Comparison of ENCODE assay signal across 22 cellular contexts in the genomic region with DNA sequence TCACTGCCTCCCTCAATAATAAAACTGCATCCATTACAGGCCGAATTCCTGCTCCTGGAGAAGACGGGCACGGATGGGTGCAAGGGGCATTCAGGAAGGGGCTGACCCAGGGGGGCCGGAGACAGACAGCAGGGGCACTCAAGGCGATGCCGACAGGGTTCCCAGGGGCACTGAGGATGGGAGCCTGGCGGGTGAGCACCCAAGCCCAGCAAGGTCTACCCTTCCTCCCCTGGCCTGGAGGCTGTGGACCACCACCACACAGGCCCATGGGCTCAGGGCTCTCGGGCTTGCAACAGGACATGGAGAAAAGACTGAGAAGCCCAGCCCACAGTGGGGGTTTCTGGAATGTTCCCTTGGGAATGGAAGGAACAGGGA.
DNase-seq lines count a peak whose midpoint lies in the region; ATAC-seq, FAIRE-seq and TF ChIP-seq lines count a peak whose summit lies in the region.
"Had no signal": no experiment of that assay in that cellular context is flagged by ENCODE, and none has a peak within 500 bp of the region (broad histone marks: within the 10 kb centered on the region; RNA-seq: fewer than 3 reads in every experiment).

No MANE protein-coding gene starts in this region.

- no peak overlapping the region for H3K4ac ChIP-seq in neuronal stem cell (ENCODE audit: low read length)
- no peak overlapping the region for H3K4ac ChIP-seq in H9 (ENCODE audit: low read depth, low read length)

- no TSS peak for BruUV-seq in HepG2 (replicated peaks; lab: Mats Ljungman, UMichigan)

- TF ChIP-seq POLR2A in HepG2 (IDR thresholded peaks at IDR 0.05; ENCODE audit: insufficient read depth in 1 of 2, low read depth in 2 of 2, low read length in 2 of 2) (no peak), right lobe of liver (IDR thresholded peaks at IDR 0.05) (no peak)

- no peak overlapping the region for H2BK12ac ChIP-seq in neuronal stem cell (ENCODE audit: low read length)
- H2BK12ac ChIP-seq in H9 (ENCODE audit: insufficient read length, low read depth, low read length), result no peak overlapping the region

- H2BK120ac ChIP-seq in neuronal stem cell (ENCODE audit: low read depth, low read length), result no peak overlapping the region
- H2BK120ac ChIP-seq in H9 (ENCODE audit: low read depth, low read length, poor library complexity, severe bottlenecking), result no peak overlapping the region

- TF ChIP-seq CTCF in HepG2 (CRISPR knock-in tag; IDR thresholded peaks at IDR 0.05) (0 out of 2 replicates have a peak, but pooled peaks have one; percentile 2), right lobe of liver (IDR thresholded peaks at IDR 0.05) (no peak), chondrocyte (IDR thresholded peaks at IDR 0.05) (no peak), upper lobe of right lung (IDR thresholded peaks at IDR 0.05) (no peak), BE2C (IDR thresholded peaks at IDR 0.05; ENCODE audit: low read depth, low read length) (no peak), H9 (conservative IDR thresholded peaks at IDR 0.05) (no peak)

- H3K23me2 ChIP-seq in H9 (ENCODE audit: insufficient read length, low read depth, low read length, poor library complexity, severe bottlenecking), result no peaks in the 10 kb centered on the region

- WGBS in HepG2 (ENCODE audit: low lambda C conversion rate), result 54% methylated on average over 8 of the region's 8 CpGs
- WGBS in right lobe of liver (ENCODE audit: insufficient coverage, low coverage, low lambda C conversion rate, missing lambda C conversion rate), result 80% methylated on average over 1 of the region's 8 CpGs
- no CpG with 5 or more reads among the region's 8 CpGs for WGBS in neuronal stem cell (ENCODE audit: extremely low coverage in 2 of 2, insufficient read length in 2 of 2, insufficient replicate concordance in 1 of 2), 2 donors
- WGBS in H9 (ENCODE audit: extremely low coverage, insufficient read length, low lambda C conversion rate), result no CpG with 5 or more reads among the region's 8 CpGs

- H3K4me2 ChIP-seq in HepG2 (ENCODE audit: low read depth, low read length), result no peak overlapping the region
- H3K4me2 ChIP-seq in neuronal stem cell (ENCODE audit: insufficient read depth, low read length, poor library complexity, severe bottlenecking), result no peak overlapping the region
- H3K4me2 ChIP-seq in H9 (ENCODE audit: insufficient read depth, insufficient read length, low read length), result no peak overlapping the region
- H3K4me2 ChIP-seq: BLaER1 treated with 17β-estradiol and CSF1 and Interleukin-3, amounts not matched to agents 10 nM and 100 nM had no signal

- POLR2A ChIA-PET in HepG2 (lab: Yijun Ruan, JAX), result no interaction called here

- no peak overlapping the region for H4K5ac ChIP-seq in H9 (ENCODE audit: insufficient read length, low read depth, low read length)

- H2AK5ac ChIP-seq in neuronal stem cell (ENCODE audit: low read depth, low read length), result no peak overlapping the region
- no peak overlapping the region for H2AK5ac ChIP-seq in H9 (ENCODE audit: insufficient read length, low read length)

- H3K27ac Mint-ChIP-seq in chondrocyte (ENCODE audit: unreplicated experiment) (no peak overlapping the region), H9 (no peak overlapping the region)
- no peak overlapping the region for H3K27ac Mint-ChIP-seq in activated T-helper 2 cell treated with anti-CD3 and anti-CD28 coated beads, Interferon-gamma antibody, Interleukin-2, Interleukin-4, amounts not matched to agents 10 μg/mL and 5 μg/mL and 100 μg/mL, durations not matched to agents 14 hours and 24 hours and 36 hours
- H3K27ac Mint-ChIP-seq: CD4-positive, alpha-beta T cell; CD8-positive, alpha-beta T cell had no signal

- H3T11ph ChIP-seq in H9 (ENCODE audit: low read length), result no peak overlapping the region

- peaks cover 2% of the 10 kb centered on the region for H3K79me1 ChIP-seq in neuronal stem cell (ENCODE audit: low read depth, low read length)
- no peaks in the 10 kb centered on the region for H3K79me1 ChIP-seq in H9 (ENCODE audit: insufficient read depth, low read depth, low read length, poor library complexity, severe bottlenecking)

- H2BK15ac ChIP-seq in neuronal stem cell (ENCODE audit: low read length) (no peak overlapping the region), H9 (ENCODE audit: low read depth, low read length) (no peak overlapping the region)

- CTCF ChIA-PET in HepG2 (lab: Yijun Ruan, JAX; ENCODE audit: low intra/inter-chr PET ratio, low total read pairs), result no interaction called here

- H3K27me3 Mint-ChIP-seq in chondrocyte (ENCODE audit: low read depth), result peaks cover 17% of the 10 kb centered on the region
- peaks cover 13% of the 10 kb centered on the region for H3K27me3 Mint-ChIP-seq in H9 (ENCODE audit: low read depth)
- H3K27me3 Mint-ChIP-seq in activated T-helper 2 cell treated with anti-CD3 and anti-CD28 coated beads, Interferon-gamma antibody, Interleukin-2, Interleukin-4, amounts not matched to agents 10 μg/mL and 5 μg/mL and 100 μg/mL, durations not matched to agents 14 hours and 24 hours and 36 hours (ENCODE audit: low read depth), result peaks cover 26% of the 10 kb centered on the region

- in situ Hi-C loops in HepG2 (cut with HindIII; ENCODE audit: extremely low pct_ligation_motif_present, low pct_unique_long_range_greater_than_20kb), result no loop called here

- H3K4me1 Mint-ChIP-seq in chondrocyte (ENCODE audit: low read depth), result peaks cover 7% of the 10 kb centered on the region
- peaks cover 22 to 24% of the 10 kb centered on the region in 2 experiments for H3K4me1 Mint-ChIP-seq in H9
- H3K4me1 Mint-ChIP-seq in activated T-helper 2 cell treated with anti-CD3 and anti-CD28 coated beads, Interferon-gamma antibody, Interleukin-2, Interleukin-4, amounts not matched to agents 10 μg/mL and 5 μg/mL and 100 μg/mL, durations not matched to agents 14 hours and 24 hours and 36 hours (ENCODE audit: low read depth), result peaks cover 3% of the 10 kb centered on the region

- H2BK20ac ChIP-seq in H9 (ENCODE audit: low read depth, low read length, poor library complexity, severe bottlenecking), result no peak overlapping the region

- no peak for TF ChIP-seq EP300 in HepG2 (IDR thresholded peaks at IDR 0.05; ENCODE audit: low read depth in 2 of 2, low read length in 2 of 2)
- no peak for TF ChIP-seq EP300 in HepG2 (CRISPR knock-in tag; IDR thresholded peaks at IDR 0.05; ENCODE audit: borderline replicate concordance)

- H3K79me2 ChIP-seq in HepG2 (ENCODE audit: insufficient read depth, low read length) (no peaks in the 10 kb centered on the region), H9 (ENCODE audit: insufficient read depth, low read length) (no peaks in the 10 kb centered on the region)

- no peaks in the 10 kb centered on the region for H3K9me3 ChIP-seq in HepG2 (ENCODE audit: low read length)
- no peaks in the 10 kb centered on the region for H3K9me3 ChIP-seq in right lobe of liver
- peaks cover 3 to 5% of the 10 kb centered on the region in 2 donors for H3K9me3 ChIP-seq in neuronal stem cell (replicated peaks in 1 of 2; ENCODE audit: control insufficient read depth in 2 of 2, insufficient read depth in 1 of 2, low read depth in 1 of 2, low read length in 2 of 2)
- H3K9me3 ChIP-seq in upper lobe of right lung, result no peaks in the 10 kb centered on the region
- H3K9me3 ChIP-seq in BE2C, result no peaks in the 10 kb centered on the region
- H3K9me3 ChIP-seq in H9 (ENCODE audit: control insufficient read depth, low read depth, low read length), result no peaks in the 10 kb centered on the region
- H3K9me3 ChIP-seq: BLaER1 treated with 17β-estradiol and CSF1 and Interleukin-3, amounts not matched to agents 10 nM and 100 nM; Caco-2 had no signal

- H2AFZ ChIP-seq in HepG2 (ENCODE audit: low read length) (no peak overlapping the region), neuronal stem cell (ENCODE audit: low read length) (no peak overlapping the region), H9 (ENCODE audit: low read length) (no peak overlapping the region)

- H3K4me3 ChIP-seq in HepG2 (replicated peaks in 1 of 3; ENCODE audit: insufficient read depth in 1 of 3, low read depth in 2 of 3, low read length in 3 of 3) (no peak overlapping the region), right lobe of liver (no peak overlapping the region), neuronal stem cell (ENCODE audit: low read length in 2 of 2) (no peak overlapping the region), upper lobe of right lung (no peak overlapping the region), BE2C (ENCODE audit: low read depth, low read length) (no peak overlapping the region)
- H3K4me3 ChIP-seq: BLaER1 treated with 17β-estradiol and CSF1 and Interleukin-3, amounts not matched to agents 10 nM and 100 nM had no signal

- H3K9me3 Mint-ChIP-seq in chondrocyte (ENCODE audit: low read depth) (peaks cover 6% of the 10 kb centered on the region), H9 (peaks cover 4 to 5% of the 10 kb centered on the region in 2 experiments)
- no peaks in the 10 kb centered on the region for H3K9me3 Mint-ChIP-seq in activated T-helper 2 cell treated with anti-CD3 and anti-CD28 coated beads, Interferon-gamma antibody, Interleukin-2, Interleukin-4, amounts not matched to agents 10 μg/mL and 5 μg/mL and 100 μg/mL, durations not matched to agents 14 hours and 24 hours and 36 hours
- H3K9me3 Mint-ChIP-seq: CD4-positive, alpha-beta T cell; CD8-positive, alpha-beta T cell had no signal

- DNase-seq in HepG2 (ENCODE audit: low spot score) (no peak), right lobe of liver (no peak), chondrocyte (ENCODE audit: low spot score) (peak; percentile 71), neuronal stem cell (ENCODE audit: low spot score) (no peak), upper lobe of right lung (peak; percentile 53), BE2C (no peak), H9 (no peak)
- no peak for DNase-seq in activated T-helper 2 cell treated with anti-CD3 and anti-CD28 coated beads, Interferon-gamma antibody, Interleukin-2, Interleukin-4, amounts not matched to agents 10 μg/mL and 5 μg/mL and 100 μg/mL, durations not matched to agents 14 hours and 24 hours and 36 hours (ENCODE audit: low spot score)
- DNase-seq: ACHN; Calu3; CD4-positive, alpha-beta T cell; CD8-positive, alpha-beta T cell; DMS79 treated with DMSO at 0.1 percent for 48 hours; GF-D8 had no signal

- TF ChIP-seq RAD21 in HepG2 (CRISPR knock-in tag; IDR thresholded peaks at IDR 0.05), result no peak

- H3K9ac ChIP-seq in HepG2 (ENCODE audit: insufficient read depth, low read depth, low read length), result no peak overlapping the region
- H3K9ac ChIP-seq in neuronal stem cell (ENCODE audit: low read depth, low read length, poor library complexity), result no peak overlapping the region
- no peak overlapping the region for H3K9ac ChIP-seq in H9 (ENCODE audit: extremely low read depth, insufficient read length, low read length)
- H3K9ac ChIP-seq: BLaER1 treated with 17β-estradiol and CSF1 and Interleukin-3, amounts not matched to agents 10 nM and 100 nM had no signal

- no peak for FAIRE-seq in HepG2 (lab: Jason Lieb, UNC)
- FAIRE-seq: A204.1, D721Med, G401.6, GM12891, GM19239 had no signal

- H4K20me1 ChIP-seq in HepG2 (ENCODE audit: insufficient read depth, low read length), result no peaks in the 10 kb centered on the region
- H4K20me1 ChIP-seq in H9 (ENCODE audit: control insufficient read depth, insufficient read depth, insufficient read length), result no peaks in the 10 kb centered on the region

- no peaks in the 10 kb centered on the region for H3K4me1 ChIP-seq in HepG2 (ENCODE audit: insufficient read depth, low read length)
- H3K4me1 ChIP-seq in right lobe of liver, result no peaks in the 10 kb centered on the region
- peaks cover 9 to 18% of the 10 kb centered on the region in 2 donors for H3K4me1 ChIP-seq in neuronal stem cell (ENCODE audit: control insufficient read depth in 2 of 2, insufficient read depth in 1 of 2, low read depth in 1 of 2, low read length in 2 of 2)
- H3K4me1 ChIP-seq in upper lobe of right lung, result peaks cover 7% of the 10 kb centered on the region
- peaks cover 10% of the 10 kb centered on the region for H3K4me1 ChIP-seq in BE2C
- no peaks in the 10 kb centered on the region; the same call in 1 of the 2 replicates for H3K4me1 ChIP-seq in H9 (ENCODE audit: insufficient read depth, low read length)
- H3K4me1 ChIP-seq: Caco-2 had no signal

- intact Hi-C loops in HepG2 (cut with micrococcal nuclease; ENCODE audit: unreplicated experiment), result no loop called here
- intact Hi-C loops in right lobe of liver (cut with DNase I), result no loop called here
- intact Hi-C loops in upper lobe of right lung (cut with DNase I), result no loop called here
- intact Hi-C loops in activated T-helper 2 cell treated with anti-CD3 and anti-CD28 coated beads, Interferon-gamma antibody, Interleukin-2, Interleukin-4, amounts not matched to agents 10 μg/mL and 5 μg/mL and 100 μg/mL, durations not matched to agents 14 hours and 24 hours and 36 hours (cut with micrococcal nuclease), result no loop called here

- no peak for ATAC-seq in HepG2
- no peak for ATAC-seq in right lobe of liver
- ATAC-seq in upper lobe of right lung, result no peak
- ATAC-seq: CD8-positive, alpha-beta T cell had no signal

- H4K8ac ChIP-seq in neuronal stem cell (ENCODE audit: low read depth, low read length) (no peak overlapping the region), H9 (replicated peaks; ENCODE audit: insufficient read length, low read depth, low read length) (no peak overlapping the region)

- H3K4me3 Mint-ChIP-seq in chondrocyte (ENCODE audit: unreplicated experiment), result no peak overlapping the region
- no peak overlapping the region for H3K4me3 Mint-ChIP-seq in H9
- H3K4me3 Mint-ChIP-seq in activated T-helper 2 cell treated with anti-CD3 and anti-CD28 coated beads, Interferon-gamma antibody, Interleukin-2, Interleukin-4, amounts not matched to agents 10 μg/mL and 5 μg/mL and 100 μg/mL, durations not matched to agents 14 hours and 24 hours and 36 hours (ENCODE audit: low read depth), result no peak overlapping the region
- H3K4me3 Mint-ChIP-seq: CD4-positive, alpha-beta T cell; CD8-positive, alpha-beta T cell had no signal

- peak overlapping the region; percentile 24 for H3K18ac ChIP-seq in neuronal stem cell (ENCODE audit: low read length)
- H3K18ac ChIP-seq in H9 (ENCODE audit: insufficient read length, low read depth, low read length), result no peak overlapping the region

- H2BK5ac ChIP-seq in neuronal stem cell (ENCODE audit: low read length) (no peak overlapping the region), H9 (ENCODE audit: insufficient read length, low read length) (no peak overlapping the region)

- H3K56ac ChIP-seq in H9 (ENCODE audit: insufficient read length, low read depth, low read length), result no peak overlapping the region

- H4K91ac ChIP-seq in neuronal stem cell (ENCODE audit: low read depth, low read length, poor library complexity), result no peak overlapping the region
- no peak overlapping the region for H4K91ac ChIP-seq in H9 (ENCODE audit: insufficient read length, low read depth, low read length)

- H3K36me3 Mint-ChIP-seq in chondrocyte (ENCODE audit: low read depth), result peaks cover 4% of the 10 kb centered on the region
- peaks cover 0 to 5% (median 3%) of the 10 kb centered on the region in 3 experiments; a peak in 3 of 7 replicates for H3K36me3 Mint-ChIP-seq in H9 (ENCODE audit: insufficient read depth in 1 of 3, low read depth in 3 of 3)
- no peaks in the 10 kb centered on the region for H3K36me3 Mint-ChIP-seq in activated T-helper 2 cell treated with anti-CD3 and anti-CD28 coated beads, Interferon-gamma antibody, Interleukin-2, Interleukin-4, amounts not matched to agents 10 μg/mL and 5 μg/mL and 100 μg/mL, durations not matched to agents 14 hours and 24 hours and 36 hours (ENCODE audit: low read depth)
- H3K36me3 Mint-ChIP-seq: CD8-positive, alpha-beta T cell had no signal

- no peak overlapping the region for H3K27ac ChIP-seq in HepG2 (ENCODE audit: extremely low read length, insufficient read depth, low read length)
- no peak overlapping the region for H3K27ac ChIP-seq in right lobe of liver
- H3K27ac ChIP-seq in neuronal stem cell (replicated peaks; ENCODE audit: low read length), result no peak overlapping the region
- H3K27ac ChIP-seq in upper lobe of right lung, result no peak overlapping the region
- H3K27ac ChIP-seq in H9 (ENCODE audit: insufficient read length, low read depth, low read length), result no peak overlapping the region
- H3K27ac ChIP-seq: BLaER1 treated with 17β-estradiol and CSF1 and Interleukin-3, amounts not matched to agents 10 nM and 100 nM; C4-2B had no signal

- H3K23ac ChIP-seq in neuronal stem cell (ENCODE audit: low read depth, low read length, poor library complexity), result no peak overlapping the region
- no peak overlapping the region for H3K23ac ChIP-seq in H9 (ENCODE audit: insufficient read length, low read depth, low read length)

- H3K36me3 ChIP-seq in HepG2 (replicated peaks in 1 of 2; ENCODE audit: control insufficient read depth in 1 of 2, insufficient read depth in 2 of 2, low read length in 2 of 2) (no peaks in the 10 kb centered on the region), right lobe of liver (no peaks in the 10 kb centered on the region), neuronal stem cell (replicated peaks in 1 of 2; ENCODE audit: control insufficient read depth in 2 of 2, insufficient read depth in 2 of 2, low read length in 2 of 2) (no peaks in the 10 kb centered on the region), upper lobe of right lung (no peaks in the 10 kb centered on the region), BE2C (no peaks in the 10 kb centered on the region)
- H3K36me3 ChIP-seq: BLaER1 treated with 17β-estradiol and CSF1 and Interleukin-3, amounts not matched to agents 10 nM and 100 nM had no signal

- H3K27me3 ChIP-seq in HepG2 (ENCODE audit: control insufficient read depth in 1 of 2, insufficient read depth in 2 of 2, low read length in 2 of 2) (peaks cover 15 to 52% of the 10 kb centered on the region in 2 experiments; a peak in 4 of 5 replicates), right lobe of liver (no peaks in the 10 kb centered on the region), neuronal stem cell (ENCODE audit: control insufficient read depth in 3 of 3, insufficient read depth in 3 of 3, low read depth in 1 of 3, low read length in 3 of 3) (no peaks in the 10 kb centered on the region), upper lobe of right lung (peaks cover 7% of the 10 kb centered on the region), BE2C (no peaks in the 10 kb centered on the region), H9 (ENCODE audit: insufficient read depth, low read length) (no peaks in the 10 kb centered on the region)

- H3K14ac ChIP-seq in neuronal stem cell (ENCODE audit: low read length) (no peak overlapping the region), H9 (ENCODE audit: insufficient read depth, low read length) (no peak overlapping the region)

Comparison
In these comparisons a context has a peak if more than half of its experiments do, and no peak if none do; other contexts are left out.
1. DNase-seq: peak in chondrocyte (single experiment) and upper lobe of right lung (single experiment); none in HepG2 (single experiment), right lobe of liver (0 of 3), neuronal stem cell (single experiment), BE2C (single experiment), H9 (single experiment) and activated T-helper 2 cell treated with anti-CD3 and anti-CD28 coated beads, Interferon-gamma antibody, Interleukin-2, Interleukin-4, amounts not matched to agents 10 μg/mL and 5 μg/mL and 100 μg/mL, durations not matched to agents 14 hours and 24 hours and 36 hours (single experiment).